8 cellular contexts compared by ENCODE assay signal in the genomic region with DNA sequence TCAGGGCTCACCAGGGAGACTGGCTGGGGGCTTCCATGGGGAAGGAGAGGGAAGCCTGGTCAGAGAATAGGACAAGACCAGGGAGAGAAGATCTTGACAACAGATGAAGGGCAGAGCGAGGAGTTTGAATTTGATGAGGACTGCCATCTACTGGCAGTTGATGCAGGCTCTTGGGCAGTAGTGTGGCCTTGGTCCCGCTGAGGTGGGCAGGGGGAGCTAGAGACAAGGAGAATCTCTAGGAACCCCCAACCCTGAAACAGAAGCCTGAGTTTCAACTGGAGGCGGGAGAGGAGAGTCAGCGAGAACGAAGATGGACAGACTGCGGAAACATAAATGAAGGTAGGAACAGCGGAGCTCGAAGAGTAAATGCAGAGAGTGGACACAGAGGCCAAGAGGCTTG.
DNase-seq lines count a peak whose midpoint lies in the region; ATAC-seq, FAIRE-seq and TF ChIP-seq lines count a peak whose summit lies in the region.

No MANE protein-coding gene starts in this region.

- POLR2A ChIA-PET in GM12878 (lab: Charles Lee), result no interaction called here

- no peaks in the 10 kb centered on the region for H4K20me1 ChIP-seq in GM12878 (ENCODE audit: control insufficient read depth, insufficient read depth)

- TF ChIP-seq EP300 in GM12878 (IDR thresholded peaks at IDR 0.05; ENCODE audit: borderline replicate concordance in 1 of 2, control insufficient read depth in 1 of 2, low read depth in 2 of 2, low read length in 2 of 2) (no peak), tibial nerve (IDR thresholded peaks at IDR 0.05) (no peak)

- H3K27me3 ChIP-seq in GM12878 (replicated peaks in 1 of 2; ENCODE audit: control insufficient read depth in 2 of 2, insufficient read depth in 2 of 2, low read length in 1 of 2) (no peaks in the 10 kb centered on the region), tibial nerve (no peaks in the 10 kb centered on the region)

- intact Hi-C loops in GM12878 (cut with micrococcal nuclease; ENCODE audit: unreplicated experiment), result no loop called here

- H3K27ac ChIP-seq in GM12878 (ENCODE audit: control insufficient read depth, insufficient read depth), result no peak overlapping the region
- H3K27ac ChIP-seq in tibial nerve, result no peak overlapping the region

- H3K36me3 ChIP-seq in GM12878 (ENCODE audit: control insufficient read depth in 2 of 2, insufficient read depth in 2 of 2, low read length in 1 of 2) (no peaks in the 10 kb centered on the region), tibial nerve (no peaks in the 10 kb centered on the region)

- H3K4me3 ChIP-seq in GM12878 (no peak overlapping the region), tibial nerve (no peak overlapping the region)

- TF ChIP-seq CTCF in GM12878 (IDR thresholded peaks at IDR 0.05 in 2 of 3, conservative IDR thresholded peaks at IDR 0.05 in 1 of 3; ENCODE audit: control insufficient read depth in 2 of 3, extremely low read depth in 1 of 3, insufficient read depth in 1 of 3, low read depth in 3 of 3, low read length in 3 of 3) (peak in 2 of 3 experiments; percentile 28 to 38; a peak in 3 of 6 replicates), tibial nerve (IDR thresholded peaks at IDR 0.05) (peak; percentile 14 to 53 (median 34))

- in situ Hi-C loops in GM12878 (cut with MboI), result no loop called here

- RAD21 ChIA-PET in GM12878 (lab: Charles Lee; ENCODE audit: unreplicated experiment), result no interaction called here

- H3K9me3 ChIP-seq in GM12878 (replicated peaks; ENCODE audit: control insufficient read depth, insufficient read depth, low read length) (no peaks in the 10 kb centered on the region), tibial nerve (no peaks in the 10 kb centered on the region)

- CTCF ChIA-PET in GM12878 (lab: Yijun Ruan, JAX), result interaction anchor here (0.6 to 2.7 kb wide), 4 partner anchors 56 to 934 kb away, joined by 3 to 8 read pairs (median 3); no protein-coding TSS in a partner anchor

- TF ChIP-seq RAD21 in GM12878 (IDR thresholded peaks at IDR 0.05; ENCODE audit: insufficient read depth, low read depth, low read length), result peak; percentile 41

- H2AFZ ChIP-seq in GM12878 (ENCODE audit: control insufficient read depth, low read depth, low read length), result no peak overlapping the region

- no peak for FAIRE-seq in GM12878 (lab: Jason Lieb, UNC)

- SMC1A ChIA-PET in GM12878 (lab: Charles Lee; ENCODE audit: uncharacterized antibody, unreplicated experiment), result no interaction called here

- H3K4me2 ChIP-seq in GM12878 (ENCODE audit: control insufficient read depth, insufficient read depth), result no peak overlapping the region

- peak; percentile 1 for DNase-seq in DMS79 (lab: John Stamatoyannopoulos, UW)
- no peak for DNase-seq in DMS79 treated with DMSO at 0.1 percent for 48 hours (lab: John Stamatoyannopoulos, UW)
- peak; percentile 68 for DNase-seq in LHCN-M2 (ENCODE audit: low read depth)
- DNase-seq in GM12878 (ENCODE audit: low read depth, low spot score), result no peak
- peak; percentile 92 for DNase-seq in iPS-NIHi7 (ENCODE audit: extremely low spot score)
- no peak for DNase-seq in tibial nerve (ENCODE audit: low spot score in 2 of 2)
- no peak for DNase-seq in stimulated activated CD8-positive, alpha-beta memory T cell treated with anti-CD3 and anti-CD28 coated beads, Interleukin-4, amount 100 ng/mL, for 48 hours
- no peak for DNase-seq in epidermal melanocyte (ENCODE audit: insufficient read length, low spot score)

- no peaks in the 10 kb centered on the region for H3K79me2 ChIP-seq in GM12878 (ENCODE audit: control insufficient read depth, insufficient read depth, low read length)

- peak; percentile 63 for ATAC-seq in GM12878

- no peak for TF ChIP-seq POLR2A in GM12878 (IDR thresholded peaks at IDR 0.05; ENCODE audit: low read depth, low read length)
- no peak for TF ChIP-seq POLR2A in tibial nerve (IDR thresholded peaks at IDR 0.05)

- H3K9ac ChIP-seq in GM12878 (ENCODE audit: control insufficient read depth, insufficient read depth, low read length), result no peak overlapping the region

- H3K4me1 ChIP-seq in GM12878 (ENCODE audit: control insufficient read depth, insufficient read depth, low read length) (no peaks in the 10 kb centered on the region), tibial nerve (no peaks in the 10 kb centered on the region)

- 66% methylated on average over 8 of the region's 8 CpGs for WGBS in GM12878 (ENCODE audit: insufficient coverage, insufficient replicate concordance, low lambda C conversion rate, missing lambda C conversion rate)
- 44% methylated on average over 8 of the region's 8 CpGs for WGBS in tibial nerve, 2 donors

- no TSS peak for BruUV-seq in GM12878 (replicated peaks; lab: Mats Ljungman, UMichigan)

TF ChIP-seq in GM12878, 131 proteins besides CTCF, POLR2A, EP300 and RAD21:
- TF ChIP-seq MEF2A (IDR thresholded peaks at IDR 0.05; ENCODE audit: insufficient read depth, low read depth, low read length) (no peak), STAT3 (IDR thresholded peaks at IDR 0.05; ENCODE audit: low read depth, low read length) (no peak), SMC3 (IDR thresholded peaks at IDR 0.05; ENCODE audit: borderline replicate concordance, low read length) (peak; percentile 25; the same call in 1 of the 2 replicates), SREBF1 (IDR thresholded peaks at IDR 0.05; ENCODE audit: low read length) (no peak), ZSCAN29 (IDR thresholded peaks at IDR 0.05) (no peak)
- TF ChIP-seq, protein P1, sequence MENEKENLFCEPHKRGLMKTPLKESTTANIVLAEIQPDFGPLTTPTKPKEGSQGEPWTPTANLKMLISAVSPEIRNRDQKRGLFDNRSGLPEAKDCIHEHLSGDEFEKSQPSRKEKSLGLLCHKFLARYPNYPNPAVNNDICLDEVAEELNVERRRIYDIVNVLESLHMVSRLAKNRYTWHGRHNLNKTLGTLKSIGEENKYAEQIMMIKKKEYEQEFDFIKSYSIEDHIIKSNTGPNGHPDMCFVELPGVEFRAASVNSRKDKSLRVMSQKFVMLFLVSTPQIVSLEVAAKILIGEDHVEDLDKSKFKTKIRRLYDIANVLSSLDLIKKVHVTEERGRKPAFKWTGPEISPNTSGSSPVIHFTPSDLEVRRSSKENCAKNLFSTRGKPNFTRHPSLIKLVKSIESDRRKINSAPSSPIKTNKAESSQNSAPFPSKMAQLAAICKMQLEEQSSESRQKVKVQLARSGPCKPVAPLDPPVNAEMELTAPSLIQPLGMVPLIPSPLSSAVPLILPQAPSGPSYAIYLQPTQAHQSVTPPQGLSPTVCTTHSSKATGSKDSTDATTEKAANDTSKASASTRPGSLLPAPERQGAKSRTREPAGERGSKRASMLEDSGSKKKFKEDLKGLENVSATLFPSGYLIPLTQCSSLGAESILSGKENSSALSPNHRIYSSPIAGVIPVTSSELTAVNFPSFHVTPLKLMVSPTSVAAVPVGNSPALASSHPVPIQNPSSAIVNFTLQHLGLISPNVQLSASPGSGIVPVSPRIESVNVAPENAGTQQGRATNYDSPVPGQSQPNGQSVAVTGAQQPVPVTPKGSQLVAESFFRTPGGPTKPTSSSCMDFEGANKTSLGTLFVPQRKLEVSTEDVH (IDR thresholded peaks at IDR 0.05; ENCODE audit: low read depth, partially characterized antibody), result no peak

Comparison
In these comparisons a context has a peak if more than half of its experiments do, and no peak if none do; other contexts are left out.
1. DNase-seq: peak in DMS79 (single experiment), LHCN-M2 (single experiment) and iPS-NIHi7 (single experiment); none in DMS79 treated with DMSO at 0.1 percent for 48 hours (single experiment), GM12878 (single experiment), tibial nerve (0 of 2), stimulated activated CD8-positive, alpha-beta memory T cell treated with anti-CD3 and anti-CD28 coated beads, Interleukin-4, amount 100 ng/mL, for 48 hours (single experiment) and epidermal melanocyte (single experiment).